Comparison of ENCODE assay signal across 10 cellular contexts in the genomic region with DNA sequence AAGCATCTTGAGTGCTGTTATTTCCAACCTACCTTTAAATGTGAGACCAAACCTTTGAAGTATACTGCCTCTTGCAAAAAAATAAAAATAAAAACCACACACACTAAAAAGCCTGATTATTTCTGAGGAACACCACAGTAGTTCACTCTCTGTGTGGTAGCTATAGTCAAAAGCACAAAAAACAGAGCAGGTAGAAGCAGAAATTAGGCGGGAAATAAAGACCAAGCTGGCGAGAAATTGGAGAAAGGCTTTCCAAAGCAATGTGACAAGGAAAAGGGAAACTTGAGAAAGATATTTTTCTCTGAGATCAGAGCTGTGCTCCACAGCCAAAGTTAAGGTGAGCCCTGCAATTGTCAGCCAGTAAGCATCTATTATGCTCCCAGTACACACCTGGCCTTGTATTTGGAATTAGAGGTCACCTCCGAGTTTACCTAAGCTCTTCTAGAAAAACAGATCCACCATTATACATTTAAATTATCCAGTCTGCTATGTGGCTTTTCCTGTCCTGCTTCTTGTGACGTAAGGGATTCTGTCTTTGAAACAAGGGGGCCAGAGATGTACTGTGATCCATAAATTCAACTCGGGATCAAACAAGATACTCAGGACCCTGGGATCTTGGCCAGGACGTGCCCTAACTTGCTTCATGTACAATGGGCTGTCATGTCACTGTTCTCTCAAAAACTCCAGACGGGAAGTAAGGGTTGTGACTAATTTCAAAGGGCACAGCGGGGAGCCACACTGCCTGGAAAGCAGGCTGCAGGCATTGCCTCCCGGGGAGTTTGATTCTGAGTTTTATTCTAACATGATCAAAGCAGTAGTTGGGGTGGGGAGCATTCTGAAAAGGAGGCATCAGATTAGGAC. TPM values are rescaled to one million over a fixed set of nuclear protein-coding genes. Genes with fewer than 3 reads are reported as not detected.
DNase-seq lines count a peak whose midpoint lies in the region; ATAC-seq, FAIRE-seq and TF ChIP-seq lines count a peak whose summit lies in the region.
"Had no signal": no experiment of that assay in that cellular context is flagged by ENCODE, and none has a peak within 500 bp of the region (broad histone marks: within the 10 kb centered on the region; RNA-seq: fewer than 3 reads in every experiment).

No MANE protein-coding gene starts in this region.

- peaks cover 44% of the 10 kb centered on the region for H3K27me3 Mint-ChIP-seq in activated naive CD4-positive, alpha-beta T cell treated with anti-CD3 and anti-CD28 coated beads, Interleukin-2, amount 10 ng/mL, durations not matched to agents 7 days and 5 days
- H3K27me3 Mint-ChIP-seq in activated naive CD4-positive, alpha-beta T cell treated with anti-CD3 and anti-CD28 coated beads for 36 hours (ENCODE audit: low read depth): peaks cover 2% of the 10 kb centered on the region
- H3K27me3 Mint-ChIP-seq: activated naive CD8-positive, alpha-beta T cell had no signal

- H2AFZ ChIP-seq in mammary epithelial cell (ENCODE audit: low read depth, low read length): peak overlapping the region; percentile 50

- H4K20me1 ChIP-seq in mammary epithelial cell (ENCODE audit: insufficient read depth, low read length): no peaks in the 10 kb centered on the region

- no peak overlapping the region for H3K27ac Mint-ChIP-seq in activated naive CD4-positive, alpha-beta T cell treated with anti-CD3 and anti-CD28 coated beads, Interleukin-2, amount 10 ng/mL, durations not matched to agents 7 days and 5 days
- no peak overlapping the region for H3K27ac Mint-ChIP-seq in activated naive CD4-positive, alpha-beta T cell treated with anti-CD3 and anti-CD28 coated beads for 36 hours
- H3K27ac Mint-ChIP-seq: activated naive CD8-positive, alpha-beta T cell had no signal

- ATAC-seq in GM21390 (IDR thresholded peaks at IDR 0.05; ENCODE audit: unreplicated experiment) (peak; percentile 13), pancreas (no peak), HG03108 (IDR thresholded peaks at IDR 0.05; ENCODE audit: unreplicated experiment) (no peak)

- FAIRE-seq in pancreas (lab: Jason Lieb, UNC): no peak

- peak overlapping the region; percentile 75 for H3K27ac ChIP-seq in mammary epithelial cell (ENCODE audit: insufficient read depth, low read depth, low read length)
- H3K27ac ChIP-seq in pancreas: peak overlapping the region in 3 of 4 donors; percentile 58 to 86 (median 82)

- peak overlapping the region; percentile 67 for H3K4me2 ChIP-seq in mammary epithelial cell (ENCODE audit: insufficient read depth, low read depth, low read length)

- peak overlapping the region; percentile 45 for H3K9ac ChIP-seq in mammary epithelial cell (ENCODE audit: insufficient read depth, low read length)

- no TSS peak for BruUV-seq in mammary epithelial cell (replicated peaks; lab: Mats Ljungman, UMichigan)

- no peaks in the 10 kb centered on the region for H3K79me2 ChIP-seq in mammary epithelial cell (ENCODE audit: insufficient read depth, low read length)

- H3K36me3 ChIP-seq in mammary epithelial cell (ENCODE audit: insufficient read depth, low read length) (no peaks in the 10 kb centered on the region), pancreas (no peaks in the 10 kb centered on the region)

- peaks cover 20% of the 10 kb centered on the region for H3K4me1 Mint-ChIP-seq in activated naive CD4-positive, alpha-beta T cell treated with anti-CD3 and anti-CD28 coated beads, Interleukin-2, amount 10 ng/mL, durations not matched to agents 7 days and 5 days
- peaks cover 21% of the 10 kb centered on the region for H3K4me1 Mint-ChIP-seq in activated naive CD4-positive, alpha-beta T cell treated with anti-CD3 and anti-CD28 coated beads for 36 hours (ENCODE audit: low read depth)

- CTCF ChIA-PET in mammary epithelial cell (lab: Charles Lee; ENCODE audit: low non-redundant PET): no interaction called here
- CTCF ChIA-PET in activated naive CD4-positive, alpha-beta T cell treated with anti-CD3 and anti-CD28 coated beads, Interleukin-2, amount 10 ng/mL, durations not matched to agents 7 days and 5 days (lab: Charles Lee): interaction anchor here (0.6 to 5.8 kb wide), 7 partner anchors 10 to 996 kb away, joined by 3 to 56 read pairs (median 30); a partner anchor contains a TSS
- CTCF ChIA-PET in activated naive CD4-positive, alpha-beta T cell treated with anti-CD3 and anti-CD28 coated beads for 36 hours (lab: Charles Lee): interaction anchor here (0.6 to 3.0 kb wide), 4 partner anchors 23 to 562 kb away, joined by 3 to 16 read pairs (median 4); no protein-coding TSS in a partner anchor

- no peaks in the 10 kb centered on the region for H3K9me3 ChIP-seq in mammary epithelial cell (replicated peaks; ENCODE audit: insufficient read depth, low read length)
- H3K9me3 ChIP-seq in pancreas: no peaks in the 10 kb centered on the region

- H3K36me3 Mint-ChIP-seq in activated naive CD4-positive, alpha-beta T cell treated with anti-CD3 and anti-CD28 coated beads, Interleukin-2, amount 10 ng/mL, durations not matched to agents 7 days and 5 days: no peaks in the 10 kb centered on the region
- no peaks in the 10 kb centered on the region for H3K36me3 Mint-ChIP-seq in activated naive CD4-positive, alpha-beta T cell treated with anti-CD3 and anti-CD28 coated beads for 36 hours (ENCODE audit: low read depth)
- H3K36me3 Mint-ChIP-seq: activated naive CD8-positive, alpha-beta T cell had no signal

- H3K4me3 ChIP-seq in mammary epithelial cell (replicated peaks in 1 of 3; ENCODE audit: insufficient read depth in 1 of 3, low read depth in 2 of 3, low read length in 3 of 3) (no peak overlapping the region), pancreas (no peak overlapping the region)

- 20% methylated on average over 9 of the region's 9 CpGs for WGBS in mammary epithelial cell (ENCODE audit: low coverage, missing lambda C conversion rate)
- 60 to 67% methylated on average over 9 of the region's 9 CpGs for WGBS in pancreas, 2 donors

- intact Hi-C loops in mammary epithelial cell (cut with micrococcal nuclease): loop anchor here (1.0 kb wide), 1 partner anchor 22 kb away; no protein-coding TSS in a partner anchor
- intact Hi-C loops in pancreas (cut with DNase I): no loop called here
- intact Hi-C loops in activated naive CD4-positive, alpha-beta T cell treated with anti-CD3 and anti-CD28 coated beads for 36 hours (cut with micrococcal nuclease): loop anchor here (2.0 kb wide), 1 partner anchor 22 kb away; no protein-coding TSS in a partner anchor

- H3K4me1 ChIP-seq in mammary epithelial cell (ENCODE audit: insufficient read depth, low read length): peaks cover 40% of the 10 kb centered on the region
- H3K4me1 ChIP-seq in pancreas: peaks cover 11 to 27% (median 22%) of the 10 kb centered on the region in 3 donors

- H3K27me3 ChIP-seq in mammary epithelial cell (ENCODE audit: insufficient read depth, low read length) (no peaks in the 10 kb centered on the region), pancreas (no peaks in the 10 kb centered on the region)

- no peaks in the 10 kb centered on the region for H3K9me3 Mint-ChIP-seq in activated naive CD4-positive, alpha-beta T cell treated with anti-CD3 and anti-CD28 coated beads, Interleukin-2, amount 10 ng/mL, durations not matched to agents 7 days and 5 days
- no peaks in the 10 kb centered on the region for H3K9me3 Mint-ChIP-seq in activated naive CD4-positive, alpha-beta T cell treated with anti-CD3 and anti-CD28 coated beads for 36 hours

- no peak overlapping the region for H3K4me3 Mint-ChIP-seq in activated naive CD4-positive, alpha-beta T cell treated with anti-CD3 and anti-CD28 coated beads, Interleukin-2, amount 10 ng/mL, durations not matched to agents 7 days and 5 days
- H3K4me3 Mint-ChIP-seq in activated naive CD4-positive, alpha-beta T cell treated with anti-CD3 and anti-CD28 coated beads for 36 hours: no peak overlapping the region
- H3K4me3 Mint-ChIP-seq: activated naive CD8-positive, alpha-beta T cell had no signal

- dilution Hi-C loops in mammary epithelial cell (cut with HindIII; ENCODE audit: low sequenced_read_pairs): loop anchor here (5.0 kb wide), 1 partner anchor 41 kb away; a partner anchor contains a TSS

- in situ Hi-C loops in mammary epithelial cell (cut with MboI; ENCODE audit: low sequenced_read_pairs in 2 of 2): no loop called here

- TF ChIP-seq CTCF in mammary epithelial cell (conservative IDR thresholded peaks at IDR 0.05 in 1 of 2, IDR thresholded peaks at IDR 0.05 in 1 of 2; ENCODE audit: extremely low read depth in 1 of 2, insufficient read depth in 1 of 2, low read depth in 1 of 2, low read length in 2 of 2): no peak
- TF ChIP-seq CTCF in pancreas (IDR thresholded peaks at IDR 0.05): no peak

- DNase-seq in NCI-H2171 treated with DMSO at 0.1 percent for 48 hours (lab: John Stamatoyannopoulos, UW) (peak; percentile 65), mammary epithelial cell (peak; percentile 86), pancreas (no peak), Ammon's horn (ENCODE audit: low spot score) (no peak)
- DNase-seq in activated naive CD4-positive, alpha-beta T cell treated with anti-CD3 and anti-CD28 coated beads, Interleukin-2, amount 10 ng/mL, durations not matched to agents 7 days and 5 days: no peak
- no peak for DNase-seq in activated naive CD4-positive, alpha-beta T cell treated with anti-CD3 and anti-CD28 coated beads for 36 hours
- DNase-seq: stimulated activated CD4-positive, alpha-beta T cell treated with anti-CD3 and anti-CD28 coated beads, Interleukin-4, amount 100 ng/mL, for 4 hours had no signal

RNA-seq across cellular contexts. Expression of a gene that starts 39.8 kb away (rescaled TPM):
- total RNA-seq in mammary epithelial cell (10 to 100 TPM; 46.5 to 59.2 TPM), pancreas (10 to 100 TPM; 50.9 to 67.4 (median 57.3) TPM)
- polyA plus RNA-seq in mammary epithelial cell (25.9 TPM), pancreas (10 to 100 TPM; 14.5 to 23.4 TPM)
- 16.5 TPM for polyA minus RNA-seq in mammary epithelial cell
- total RNA-seq in activated naive CD4-positive, alpha-beta T cell treated with anti-CD3 and anti-CD28 coated beads for 36 hours: 10 to 100 TPM; 15.8 to 19.9 TPM

Comparison
In these comparisons a context has a peak if more than half of its experiments do, and no peak if none do; other contexts are left out.
1. DNase-seq: peak in NCI-H2171 treated with DMSO at 0.1 percent for 48 hours (single experiment) and mammary epithelial cell (single experiment); none in pancreas (0 of 6), Ammon's horn (single experiment), activated naive CD4-positive, alpha-beta T cell treated with anti-CD3 and anti-CD28 coated beads, Interleukin-2, amount 10 ng/mL, durations not matched to agents 7 days and 5 days (single experiment) and activated naive CD4-positive, alpha-beta T cell treated with anti-CD3 and anti-CD28 coated beads for 36 hours (single experiment).
2. intact Hi-C loops: an anchor here in mammary epithelial cell (1.0 kb wide) and activated naive CD4-positive, alpha-beta T cell treated with anti-CD3 and anti-CD28 coated beads for 36 hours (2.0 kb wide); none called in pancreas.